In the genomic region with DNA sequence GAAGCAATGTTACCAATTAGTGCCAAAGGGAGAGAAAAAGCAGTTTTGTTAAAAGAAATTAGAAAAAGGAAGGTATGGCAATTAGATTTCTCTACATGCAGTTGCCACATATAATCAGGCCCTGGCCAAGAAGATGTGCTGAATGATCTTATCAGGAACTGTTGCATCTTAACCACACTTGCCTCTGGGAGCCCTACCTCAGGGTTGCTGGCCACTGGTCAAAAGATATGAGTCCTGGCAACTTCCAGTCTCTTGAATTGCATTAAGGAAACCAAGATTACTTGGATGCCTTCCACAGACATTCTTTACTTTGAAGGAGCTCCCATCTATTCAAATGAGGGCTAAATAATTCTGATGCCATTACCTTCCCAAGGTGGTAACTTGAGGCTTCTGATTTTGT, we compare ENCODE assay signal across 27 cellular contexts.
DNase-seq lines count a peak whose midpoint lies in the region; ATAC-seq and TF ChIP-seq lines count a peak whose summit lies in the region.
"Had no signal": no experiment of that assay in that cellular context is flagged by ENCODE, and none has a peak within 500 bp of the region (broad histone marks: within the 10 kb centered on the region; RNA-seq: fewer than 3 reads in every experiment).

No MANE protein-coding gene starts in this region.

- H3K36me3 Mint-ChIP-seq in MCF 10A (ENCODE audit: insufficient read depth, unreplicated experiment), result no peaks in the 10 kb centered on the region
- H3K36me3 Mint-ChIP-seq: immature natural killer cell, WTC11 had no signal

- peak; percentile 18 for DNase-seq in MCF 10A (ENCODE audit: unreplicated experiment)
- DNase-seq in breast epithelium (ENCODE audit: low spot score in 2 of 2), result no peak
- peak; percentile 97 for DNase-seq in amniotic epithelial cell (ENCODE audit: low read depth)
- peak; percentile 53 for DNase-seq in iris pigment epithelial cell (ENCODE audit: low read depth)
- DNase-seq in NCI-H446 treated with DMSO at 0.1 percent for 48 hours (lab: John Stamatoyannopoulos, UW), result no peak
- no peak for DNase-seq in Karpas-422
- DNase-seq in upper lobe of right lung, result no peak
- DNase-seq in NCI-H524 (lab: John Stamatoyannopoulos, UW), result no peak
- DNase-seq: activated naive CD4-positive, alpha-beta T cell treated with anti-CD3 and anti-CD28 coated beads for 36 hours; aorta; CD4-positive, alpha-beta T cell; GDM1; immature natural killer cell; left ventricle myocardium superior; NCI-H1694 treated with DMSO at 0.1 percent for 48 hours; NCI-H774; stimulated activated naive CD8-positive, alpha-beta T cell treated with anti-CD3 and anti-CD28 coated beads, Interleukin-15, amount 100 ng/mL, for 72 hours; transverse colon had no signal

- BruUV-seq in MCF 10A (replicated peaks; lab: Mats Ljungman, UMichigan), result no TSS peak

- H3K79me2 ChIP-seq in Karpas-422 (ENCODE audit: low read length), result no peaks in the 10 kb centered on the region
- H3K79me2 ChIP-seq: hepatocyte, parathyroid adenoma had no signal

- TF ChIP-seq POLR2A in breast epithelium (IDR thresholded peaks at IDR 0.05), result no peak

- no peak overlapping the region for H3K27ac Mint-ChIP-seq in MCF 10A (ENCODE audit: low read depth, unreplicated experiment)
- H3K27ac Mint-ChIP-seq: activated naive CD4-positive, alpha-beta T cell treated with anti-CD3 and anti-CD28 coated beads for 36 hours; CD4-positive, alpha-beta T cell; GM23338; immature natural killer cell; nephron; WTC11 had no signal

- peaks cover 0 to 6% of the 10 kb centered on the region in 2 donors for H3K4me1 ChIP-seq in breast epithelium
- no peaks in the 10 kb centered on the region for H3K4me1 ChIP-seq in Karpas-422 (ENCODE audit: low read length)
- no peaks in the 10 kb centered on the region for H3K4me1 ChIP-seq in upper lobe of right lung
- H3K4me1 ChIP-seq: parathyroid adenoma had no signal

- H3K4me3 Mint-ChIP-seq in MCF 10A (ENCODE audit: unreplicated experiment), result no peak overlapping the region
- H3K4me3 Mint-ChIP-seq: activated naive CD4-positive, alpha-beta T cell treated with anti-CD3 and anti-CD28 coated beads for 36 hours; CD4-positive, alpha-beta T cell; GM23338; immature natural killer cell; nephron; stimulated activated naive CD8-positive, alpha-beta T cell treated with anti-CD3 and anti-CD28 coated beads, Interleukin-15, amount 100 ng/mL, for 72 hours; WTC11 had no signal

- no peaks in the 10 kb centered on the region for H3K27me3 ChIP-seq in breast epithelium
- H3K27me3 ChIP-seq in Karpas-422 (ENCODE audit: low read length), result no peaks in the 10 kb centered on the region
- no peaks in the 10 kb centered on the region for H3K27me3 ChIP-seq in upper lobe of right lung
- H3K27me3 ChIP-seq: foreskin keratinocyte, hepatocyte had no signal

- no peak overlapping the region for H2AFZ ChIP-seq in Karpas-422 (ENCODE audit: low read length)
- H2AFZ ChIP-seq: GM23338, hepatocyte, parathyroid adenoma had no signal

- H3K27ac ChIP-seq in breast epithelium (peak overlapping the region in 1 of 2 donors; percentile 55), Karpas-422 (ENCODE audit: low read length) (no peak overlapping the region), upper lobe of right lung (no peak overlapping the region)
- H3K27ac ChIP-seq: 22Rv1, epithelial cell of prostate, foreskin keratinocyte, hepatocyte, KMS-11, parathyroid adenoma had no signal

- no peak overlapping the region for H3K9ac ChIP-seq in Karpas-422 (ENCODE audit: low read length)
- H3K9ac ChIP-seq: KMS-11, parathyroid adenoma had no signal

- TF ChIP-seq CTCF in MCF 10A (IDR thresholded peaks at IDR 0.05; ENCODE audit: unreplicated experiment) (no peak), breast epithelium (IDR thresholded peaks at IDR 0.05) (no peak), upper lobe of right lung (IDR thresholded peaks at IDR 0.05) (no peak)

- ATAC-seq in upper lobe of right lung, result no peak
- ATAC-seq: foreskin keratinocyte; GM23338; left ventricle myocardium superior; stimulated activated naive CD8-positive, alpha-beta T cell treated with anti-CD3 and anti-CD28 coated beads, Interleukin-15, amount 100 ng/mL, for 72 hours; WTC11 had no signal

- H3K9me3 ChIP-seq in breast epithelium, result no peaks in the 10 kb centered on the region
- H3K9me3 ChIP-seq in Karpas-422 (ENCODE audit: low read length), result no peaks in the 10 kb centered on the region
- H3K9me3 ChIP-seq in upper lobe of right lung, result no peaks in the 10 kb centered on the region
- H3K9me3 ChIP-seq: transverse colon had no signal

- H3K4me1 Mint-ChIP-seq in MCF 10A (ENCODE audit: insufficient read depth, unreplicated experiment), result peaks cover 20% of the 10 kb centered on the region
- H3K4me1 Mint-ChIP-seq: immature natural killer cell; nephron; stimulated activated naive CD8-positive, alpha-beta T cell treated with anti-CD3 and anti-CD28 coated beads, Interleukin-15, amount 100 ng/mL, for 72 hours had no signal

- intact Hi-C loops in MCF 10A (cut with micrococcal nuclease), result no loop called here
- intact Hi-C loops in breast epithelium (cut with DNase I; ENCODE audit: low total_unique reads), result no loop called here
- intact Hi-C loops in upper lobe of right lung (cut with DNase I), result no loop called here

- no peaks in the 10 kb centered on the region for H4K20me1 ChIP-seq in Karpas-422 (ENCODE audit: insufficient read depth, low read depth, low read length)

- H3K36me3 ChIP-seq in breast epithelium (no peaks in the 10 kb centered on the region), Karpas-422 (ENCODE audit: insufficient read depth, low read length) (no peaks in the 10 kb centered on the region), upper lobe of right lung (no peaks in the 10 kb centered on the region)

- no peaks in the 10 kb centered on the region for H3K27me3 Mint-ChIP-seq in MCF 10A (ENCODE audit: insufficient read depth, unreplicated experiment)

- H3K4me3 ChIP-seq in breast epithelium, result no peak overlapping the region
- no peak overlapping the region for H3K4me3 ChIP-seq in Karpas-422 (ENCODE audit: low read length)
- no peak overlapping the region for H3K4me3 ChIP-seq in upper lobe of right lung
- H3K4me3 ChIP-seq: GM23338, hepatocyte, transverse colon had no signal

- CTCF ChIA-PET in MCF 10A (lab: Yijun Ruan, JAX), result interaction anchor here (1.3 kb wide), 1 partner anchor 42 kb away, joined by 3 read pairs; no protein-coding TSS in a partner anchor

- no peaks in the 10 kb centered on the region for H3K9me3 Mint-ChIP-seq in MCF 10A (ENCODE audit: unreplicated experiment)
- H3K9me3 Mint-ChIP-seq: activated naive CD4-positive, alpha-beta T cell treated with anti-CD3 and anti-CD28 coated beads for 36 hours; CD4-positive, alpha-beta T cell; GM23338; nephron; stimulated activated naive CD8-positive, alpha-beta T cell treated with anti-CD3 and anti-CD28 coated beads, Interleukin-15, amount 100 ng/mL, for 72 hours; WTC11 had no signal

- no peaks in the 10 kb centered on the region for H3K9me2 ChIP-seq in Karpas-422 (replicated peaks; ENCODE audit: insufficient read depth, low read length)

- H3K4me2 ChIP-seq in Karpas-422 (ENCODE audit: low read depth, low read length, poor library complexity, severe bottlenecking), result no peak overlapping the region
- H3K4me2 ChIP-seq: GM23338, hepatocyte, KMS-11 had no signal

- POLR2A ChIA-PET in MCF 10A (lab: Yijun Ruan, JAX), result interaction anchor here (1.1 to 1.6 kb wide), 3 partner anchors 27 to 59 kb away, joined by 3 to 7 read pairs (median 3); no protein-coding TSS in a partner anchor

Comparison
In these comparisons a context has a peak if more than half of its experiments do, and no peak if none do; other contexts are left out.
1. DNase-seq: peak in MCF 10A (single experiment), amniotic epithelial cell (single experiment) and iris pigment epithelial cell (single experiment); none in breast epithelium (0 of 2), NCI-H446 treated with DMSO at 0.1 percent for 48 hours (single experiment), Karpas-422 (single experiment), upper lobe of right lung (single experiment) and NCI-H524 (0 of 2).